22 cellular contexts compared by ENCODE assay signal in genomic region chr20:6887966-6888365, GRCh38.
"Had no signal": no experiment of that assay in that cellular context is flagged by ENCODE, and none has a peak within 500 bp of the region (broad histone marks: within the 10 kb centered on the region; RNA-seq: fewer than 3 reads in every experiment).

No MANE protein-coding gene starts in this region.

- H3K36me3 Mint-ChIP-seq: immature natural killer cell; memory B cell; natural killer cell; stimulated activated naive B cell treated with anti-CD40 and anti-IgM and Interleukin-4, amounts not matched to agents 10 μg/mL and 1 μg/mL and 100 μg/mL, for 72 hours had no signal

- H3K9me3 Mint-ChIP-seq: stimulated activated naive B cell treated with anti-CD40 and anti-IgM and Interleukin-4, amounts not matched to agents 10 μg/mL and 1 μg/mL and 100 μg/mL, for 72 hours had no signal

- H3K27ac ChIP-seq: dorsolateral prefrontal cortex, ovary, psoas muscle, sigmoid colon, suprapubic skin, transverse colon, upper lobe of right lung, vagina had no signal

- H3K27ac Mint-ChIP-seq: immature natural killer cell; memory B cell; natural killer cell; stimulated activated naive B cell treated with anti-CD40 and anti-IgM and Interleukin-4, amounts not matched to agents 10 μg/mL and 1 μg/mL and 100 μg/mL, for 72 hours; stimulated activated naive CD8-positive, alpha-beta T cell treated with anti-CD3 and anti-CD28 coated beads, Interleukin-15, amount 100 ng/mL, for 72 hours had no signal

- H3K4me1 Mint-ChIP-seq: immature natural killer cell; memory B cell; natural killer cell; neural crest cell; stimulated activated naive B cell treated with anti-CD40 and anti-IgM and Interleukin-4, amounts not matched to agents 10 μg/mL and 1 μg/mL and 100 μg/mL, for 72 hours; stimulated activated naive CD8-positive, alpha-beta T cell treated with anti-CD3 and anti-CD28 coated beads, Interleukin-15, amount 100 ng/mL, for 72 hours had no signal

- H3K9me3 ChIP-seq: ovary, psoas muscle, sigmoid colon, spleen, suprapubic skin, transverse colon, upper lobe of right lung, vagina had no signal

- H3K27me3 ChIP-seq: ovary, sigmoid colon, spleen, transverse colon, upper lobe of right lung, vagina had no signal

- H3K36me3 ChIP-seq: ovary, sigmoid colon, spleen, suprapubic skin, transverse colon, upper lobe of right lung, vagina had no signal

- H3K4me3 Mint-ChIP-seq: immature natural killer cell; memory B cell; natural killer cell; neural crest cell; stimulated activated naive B cell treated with anti-CD40 and anti-IgM and Interleukin-4, amounts not matched to agents 10 μg/mL and 1 μg/mL and 100 μg/mL, for 72 hours; stimulated activated naive CD8-positive, alpha-beta T cell treated with anti-CD3 and anti-CD28 coated beads, Interleukin-15, amount 100 ng/mL, for 72 hours had no signal

- H3K4me1 ChIP-seq: psoas muscle, sigmoid colon, spleen, suprapubic skin, transverse colon, upper lobe of right lung, vagina had no signal

- ATAC-seq: left lobe of liver; natural killer cell; psoas muscle; right cardiac atrium; stimulated activated naive B cell treated with anti-CD40 and anti-IgM and Interleukin-4, amounts not matched to agents 10 μg/mL and 1 μg/mL and 100 μg/mL, for 72 hours; stimulated activated naive CD8-positive, alpha-beta T cell treated with anti-CD3 and anti-CD28 coated beads, Interleukin-15, amount 100 ng/mL, for 72 hours; upper lobe of right lung had no signal

- H3K27me3 Mint-ChIP-seq: memory B cell; stimulated activated naive B cell treated with anti-CD40 and anti-IgM and Interleukin-4, amounts not matched to agents 10 μg/mL and 1 μg/mL and 100 μg/mL, for 72 hours; stimulated activated naive CD8-positive, alpha-beta T cell treated with anti-CD3 and anti-CD28 coated beads, Interleukin-15, amount 100 ng/mL, for 72 hours had no signal

- DNase-seq: dorsolateral prefrontal cortex; effector CD4-positive, alpha-beta T cell; hypothalamus; immature natural killer cell; natural killer cell; occipital lobe; ovary; posterior cingulate gyrus; psoas muscle; right cardiac atrium; sigmoid colon; spleen; stimulated activated naive B cell treated with anti-CD40 and anti-IgM and Interleukin-4, amounts not matched to agents 10 μg/mL and 1 μg/mL and 100 μg/mL, for 72 hours; stimulated activated naive CD8-positive, alpha-beta T cell treated with anti-CD3 and anti-CD28 coated beads, Interleukin-15, amount 100 ng/mL, for 72 hours; transverse colon; upper lobe of right lung had no signal

- H3K4me3 ChIP-seq: dorsolateral prefrontal cortex, lung, ovary, psoas muscle, sigmoid colon, spleen, suprapubic skin, transverse colon, upper lobe of right lung, vagina had no signal
